In genomic region chr11:33913991-33914390, GRCh38 we compare ENCODE assay signal across 2 cellular contexts.
TF ChIP-seq lines count a peak whose summit lies in the region.

No MANE protein-coding gene starts in this region.

TF ChIP-seq in HepG2, 621 proteins besides CTCF, POLR2A, EP300 and RAD21:
- TF ChIP-seq ZNF12 (CRISPR knock-in tag; IDR thresholded peaks at IDR 0.05), result peak; percentile 96
- no peak for TF ChIP-seq ZNF639 (CRISPR knock-in tag; conservative IDR thresholded peaks at IDR 0.05)

TF ChIP-seq in K562, 482 proteins besides CTCF, POLR2A, EP300 and RAD21:
- 0 out of 2 replicates have a peak, but pooled peaks have one; percentile 31 for TF ChIP-seq CHAMP1 (IDR thresholded peaks at IDR 0.05)
- no peak for TF ChIP-seq NR2C2 (CRISPR knock-in tag; IDR thresholded peaks at IDR 0.05)
- no peak for TF ChIP-seq NR2C2 (tag; IDR thresholded peaks at IDR 0.05)
- peak in 1 of 2 experiments; percentile 83; a peak in 2 of 3 replicates for TF ChIP-seq CBX3 (IDR thresholded peaks at IDR 0.05; ENCODE audit: borderline replicate concordance in 1 of 2, low read length in 2 of 2)
- no peak for TF ChIP-seq NRF1 (conservative IDR thresholded peaks at IDR 0.05 in 1 of 2, IDR thresholded peaks at IDR 0.05 in 1 of 2)
- TF ChIP-seq ARID1B (IDR thresholded peaks at IDR 0.05), result no peak
- peak; percentile 33 for TF ChIP-seq RBM25 (IDR thresholded peaks at IDR 0.05; ENCODE audit: low read depth, low read length, severe bottlenecking)
- TF ChIP-seq CUX1 (CRISPR knock-in tag; IDR thresholded peaks at IDR 0.05), result no peak
- TF ChIP-seq KDM1A (IDR thresholded peaks at IDR 0.05), result 0 out of 4 replicates have a peak, but pooled peaks of 1 of the 2 experiments have one; percentile 13
- TF ChIP-seq NEUROD1 (IDR thresholded peaks at IDR 0.05; ENCODE audit: borderline replicate concordance, low read depth, low read length, partially characterized antibody), result no peak
- peak; percentile 99 for TF ChIP-seq ZNF12 (CRISPR knock-in tag; IDR thresholded peaks at IDR 0.05)
- peak in 1 of 2 experiments; percentile 36; a peak in 1 of 4 replicates for TF ChIP-seq TRIM24 (IDR thresholded peaks at IDR 0.05)
- no peak for TF ChIP-seq ARNT (IDR thresholded peaks at IDR 0.05)
TF ChIP-seq in K562: peak in this region for 6.
